In genomic region chr12:28780096-28780495, GRCh38 we compare ENCODE assay signal across 10 cellular contexts.
DNase-seq lines count a peak whose midpoint lies in the region; ATAC-seq, FAIRE-seq and TF ChIP-seq lines count a peak whose summit lies in the region.
"Had no signal": no experiment of that assay in that cellular context is flagged by ENCODE, and none has a peak within 500 bp of the region (broad histone marks: within the 10 kb centered on the region; RNA-seq: fewer than 3 reads in every experiment).

No MANE protein-coding gene starts in this region.

- DNase-seq in COLO829 (ENCODE audit: low spot score) (peak; percentile 92), NCI-H460 (ENCODE audit: extremely low read depth, low read depth) (peak; percentile 69), dermis blood vessel endothelial cell (peak; percentile 15), myocyte (ENCODE audit: low read depth) (peak; percentile 21), frontal cortex (ENCODE audit: low spot score in 2 of 2) (no peak), right cardiac atrium (no peak), cardiac septum (ENCODE audit: low spot score) (no peak), GM10248 (ENCODE audit: extremely low spot score) (no peak)
- DNase-seq: MM.1S, NCI-H748 treated with DMSO at 0.1 percent for 48 hours had no signal

- no peaks in the 10 kb centered on the region for H3K4me1 ChIP-seq in right cardiac atrium (ENCODE audit: control insufficient read depth, insufficient read depth, low read length)

- TF ChIP-seq CTCF in GM10248 (IDR thresholded peaks at IDR 0.05; ENCODE audit: control extremely low read depth, extremely low read depth, low read depth, missing control alignments) = no peak

- 85% methylated on average over 2 of the region's 2 CpGs for WGBS in right cardiac atrium

- POLR2A ChIA-PET in GM10248 (lab: Yijun Ruan, JAX) = no interaction called here

- no peak for FAIRE-seq in frontal cortex (lab: Jason Lieb, UNC)

- ATAC-seq in right cardiac atrium = no peak

- no peaks in the 10 kb centered on the region for H3K9me3 ChIP-seq in right cardiac atrium (ENCODE audit: control insufficient read depth, low read length)

- H3K27ac ChIP-seq in right cardiac atrium (ENCODE audit: low read length) = no peak overlapping the region

- no peaks in the 10 kb centered on the region for H3K27me3 ChIP-seq in right cardiac atrium (ENCODE audit: control insufficient read depth, insufficient read depth)

- CTCF ChIA-PET in GM10248 (lab: Yijun Ruan, JAX) = no interaction called here

- H3K4me3 ChIP-seq in right cardiac atrium (ENCODE audit: low read length) = no peak overlapping the region

- intact Hi-C loops in right cardiac atrium (cut with DNase I) (no loop called here), cardiac septum (cut with DNase I) (no loop called here)

Comparison
In these comparisons a context has a peak if more than half of its experiments do, and no peak if none do; other contexts are left out.
1. DNase-seq: peak in COLO829 (single experiment), NCI-H460 (single experiment), dermis blood vessel endothelial cell (single experiment) and myocyte (single experiment); none in frontal cortex (0 of 2), right cardiac atrium (0 of 3), cardiac septum (single experiment) and GM10248 (single experiment).